Comparison of ENCODE assay signal across 1 cellular context in the genomic region with DNA sequence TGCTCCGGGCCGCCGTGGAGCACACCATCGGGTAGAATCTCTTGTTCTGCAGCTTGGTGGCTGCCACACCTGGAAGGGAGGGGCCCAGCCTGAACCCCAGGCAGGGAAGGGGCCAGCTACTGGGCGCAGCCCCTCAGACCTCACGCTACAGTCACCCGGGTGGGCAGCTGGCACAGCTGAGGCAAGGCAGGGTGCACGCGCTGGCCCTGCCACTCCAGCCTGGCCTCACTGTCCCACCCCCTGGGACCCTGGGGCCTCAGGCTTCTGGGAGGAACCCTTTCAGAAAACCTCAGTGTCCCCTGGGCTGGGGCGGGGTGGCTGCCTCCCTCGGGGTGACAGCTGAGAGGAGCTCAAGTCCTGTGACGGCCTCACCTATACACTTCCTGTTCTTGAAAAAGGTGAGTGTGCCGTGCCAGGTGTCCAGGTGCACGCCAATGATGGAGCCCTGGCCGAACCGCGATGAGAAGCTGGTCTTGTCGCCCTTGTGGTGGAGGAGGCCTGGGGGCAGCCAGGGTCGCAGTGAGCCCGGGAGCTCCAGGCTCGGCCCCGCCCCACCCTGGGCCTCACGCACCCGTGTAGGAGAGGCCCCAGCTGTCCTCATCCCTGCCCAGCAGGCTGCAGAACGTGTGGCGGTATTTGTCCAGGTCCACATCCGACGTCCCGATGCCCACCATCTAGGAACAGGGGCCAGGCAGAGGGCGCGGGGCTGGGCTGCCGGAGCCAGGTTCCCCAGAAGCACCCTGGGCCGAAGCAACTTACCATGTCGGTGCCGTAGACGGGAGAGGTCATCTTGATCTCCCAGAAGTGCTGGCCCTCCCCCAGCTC.
TF ChIP-seq lines count a peak whose summit lies in the region.

No MANE protein-coding gene starts in this region.

TF ChIP-seq in K562, 482 proteins besides CTCF, POLR2A, EP300 and RAD21:
- TF ChIP-seq ZNF347 (CRISPR knock-in tag; IDR thresholded peaks at IDR 0.05; ENCODE audit: low read depth) (no peak), SUPT5H (IDR thresholded peaks at IDR 0.05) (peak; percentile 24; the same call in 1 of the 2 replicates), ZBTB33 (CRISPR knock-in tag; IDR thresholded peaks at IDR 0.05) (peak; percentile 39; the same call in 1 of the 2 replicates), POLR2G (IDR thresholded peaks at IDR 0.05; ENCODE audit: low read depth, low read length) (peak; percentile 77), RBFOX2 (IDR thresholded peaks at IDR 0.05; ENCODE audit: low read depth, low read length) (peak; percentile 40; the same call in 1 of the 2 replicates), FIP1L1 (IDR thresholded peaks at IDR 0.05; ENCODE audit: low read depth, low read length, poor library complexity, severe bottlenecking) (peak; percentile 40), GATAD2A (IDR thresholded peaks at IDR 0.05) (no peak), DDX20 (tag; IDR thresholded peaks at IDR 0.05; ENCODE audit: low read depth) (no peak), CBX1 (IDR thresholded peaks at IDR 0.05; ENCODE audit: low read depth) (0 out of 2 replicates have a peak, but pooled peaks have one; percentile 21), ELF1 (tag; IDR thresholded peaks at IDR 0.05) (no peak), ZNF644 (tag; IDR thresholded peaks at IDR 0.05; ENCODE audit: low read depth) (no peak), TAL1 (IDR thresholded peaks at IDR 0.05) (no peak), FOXP4 (CRISPR knock-in tag; IDR thresholded peaks at IDR 0.05; ENCODE audit: borderline replicate concordance) (no peak), STAT6 (CRISPR knock-in tag; IDR thresholded peaks at IDR 0.05) (no peak)
- TF ChIP-seq, protein P1, sequence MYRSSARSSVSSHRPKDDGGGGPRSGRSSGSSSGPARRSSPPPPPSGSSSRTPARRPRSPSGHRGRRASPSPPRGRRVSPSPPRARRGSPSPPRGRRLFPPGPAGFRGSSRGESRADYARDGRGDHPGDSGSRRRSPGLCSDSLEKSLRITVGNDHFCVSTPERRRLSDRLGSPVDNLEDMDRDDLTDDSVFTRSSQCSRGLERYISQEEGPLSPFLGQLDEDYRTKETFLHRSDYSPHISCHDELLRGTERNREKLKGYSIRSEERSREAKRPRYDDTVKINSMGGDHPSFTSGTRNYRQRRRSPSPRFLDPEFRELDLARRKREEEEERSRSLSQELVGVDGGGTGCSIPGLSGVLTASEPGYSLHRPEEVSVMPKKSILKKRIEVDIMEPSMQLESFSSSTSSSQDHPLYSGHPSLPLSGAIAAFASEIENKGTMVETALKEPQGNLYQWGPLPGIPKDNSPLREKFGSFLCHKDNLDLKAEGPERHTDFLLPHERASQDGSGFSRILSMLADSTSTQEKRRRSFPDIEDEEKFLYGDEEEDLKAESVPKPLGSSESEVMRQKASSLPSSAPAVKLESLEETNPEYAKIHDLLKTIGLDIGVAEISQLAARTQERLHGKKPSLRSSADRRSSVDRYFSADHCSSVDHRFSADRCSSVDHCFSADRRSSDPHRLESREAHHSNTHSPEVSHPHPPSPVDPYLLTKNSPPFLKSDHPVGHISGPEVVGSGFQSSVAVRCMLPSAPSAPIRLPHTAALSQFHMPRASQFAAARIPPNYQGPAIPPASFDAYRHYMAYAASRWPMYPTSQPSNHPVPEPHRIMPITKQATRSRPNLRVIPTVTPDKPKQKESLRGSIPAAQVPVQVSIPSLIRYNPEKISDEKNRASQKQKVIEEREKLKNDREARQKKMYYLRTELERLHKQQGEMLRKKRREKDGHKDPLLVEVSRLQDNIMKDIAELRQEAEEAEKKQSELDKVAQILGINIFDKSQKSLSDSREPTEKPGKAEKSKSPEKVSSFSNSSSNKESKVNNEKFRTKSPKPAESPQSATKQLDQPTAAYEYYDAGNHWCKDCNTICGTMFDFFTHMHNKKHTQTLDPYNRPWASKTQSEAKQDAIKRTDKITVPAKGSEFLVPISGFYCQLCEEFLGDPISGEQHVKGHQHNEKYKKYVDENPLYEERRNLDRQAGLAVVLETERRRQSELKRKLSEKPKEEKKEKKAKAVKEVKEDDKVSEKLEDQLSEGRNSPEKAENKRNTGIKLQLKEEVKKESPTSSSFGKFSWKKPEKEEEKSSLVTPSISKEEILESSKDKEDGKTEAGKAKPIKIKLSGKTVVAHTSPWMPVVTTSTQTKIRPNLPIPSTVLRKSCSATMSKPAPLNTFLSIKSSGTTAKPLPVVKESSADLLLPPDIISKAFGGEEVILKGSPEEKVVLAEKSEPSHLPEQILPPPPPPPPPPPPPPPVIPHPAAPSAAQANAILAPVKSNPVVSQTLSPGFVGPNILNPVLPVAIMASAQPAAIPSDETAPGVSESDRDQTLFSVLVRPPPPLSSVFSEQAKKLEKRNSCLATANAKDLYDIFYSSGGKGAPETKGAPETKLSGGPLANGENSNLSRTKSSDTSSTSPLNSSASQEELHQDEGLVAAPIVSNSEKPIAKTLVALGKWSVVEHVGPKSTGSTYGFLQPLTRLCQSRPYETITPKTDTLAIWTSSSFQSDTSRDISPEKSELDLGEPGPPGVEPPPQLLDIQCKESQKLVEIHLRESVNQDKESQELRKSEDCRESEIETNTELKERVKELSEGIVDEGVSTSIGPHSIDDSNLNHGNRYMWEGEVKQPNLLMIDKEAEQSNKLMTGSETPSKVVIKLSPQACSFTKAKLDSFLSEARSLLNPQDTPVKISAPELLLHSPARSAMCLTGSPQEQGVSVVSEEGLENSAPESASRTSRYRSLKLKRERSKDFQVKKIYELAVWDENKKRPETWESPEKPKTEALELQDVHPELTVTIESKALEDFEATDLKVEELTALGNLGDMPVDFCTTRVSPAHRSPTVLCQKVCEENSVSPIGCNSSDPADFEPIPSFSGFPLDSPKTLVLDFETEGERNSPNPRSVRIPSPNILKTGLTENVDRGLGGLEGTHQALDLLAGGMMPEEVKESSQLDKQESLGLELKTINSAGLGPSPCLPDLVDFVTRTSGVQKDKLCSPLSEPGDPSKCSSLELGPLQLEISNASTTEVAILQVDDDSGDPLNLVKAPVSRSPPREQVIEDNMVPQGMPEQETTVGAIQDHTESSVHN (IDR thresholded peaks at IDR 0.05; ENCODE audit: borderline replicate concordance in 1 of 2, low read depth in 1 of 2) = no peak
- TF ChIP-seq, protein P2, sequence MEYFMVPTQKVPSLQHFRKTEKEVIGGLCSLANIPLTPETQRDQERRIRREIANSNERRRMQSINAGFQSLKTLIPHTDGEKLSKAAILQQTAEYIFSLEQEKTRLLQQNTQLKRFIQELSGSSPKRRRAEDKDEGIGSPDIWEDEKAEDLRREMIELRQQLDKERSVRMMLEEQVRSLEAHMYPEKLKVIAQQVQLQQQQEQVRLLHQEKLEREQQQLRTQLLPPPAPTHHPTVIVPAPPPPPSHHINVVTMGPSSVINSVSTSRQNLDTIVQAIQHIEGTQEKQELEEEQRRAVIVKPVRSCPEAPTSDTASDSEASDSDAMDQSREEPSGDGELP (CRISPR knock-in tag; IDR thresholded peaks at IDR 0.05; ENCODE audit: borderline replicate concordance) = peak; percentile 38
